20 cellular contexts compared by ENCODE assay signal in genomic region chr2:106117882-106118684, GRCh38.
DNase-seq lines count a peak whose midpoint lies in the region; ATAC-seq and TF ChIP-seq lines count a peak whose summit lies in the region.
"Had no signal": no experiment of that assay in that cellular context is flagged by ENCODE, and none has a peak within 500 bp of the region (broad histone marks: within the 10 kb centered on the region; RNA-seq: fewer than 3 reads in every experiment).

No MANE protein-coding gene starts in this region.

- no peak for TF ChIP-seq CTCF in WTC11 (IDR thresholded peaks at IDR 0.05)
- TF ChIP-seq CTCF in stomach (IDR thresholded peaks at IDR 0.05): no peak
- TF ChIP-seq CTCF in mesothelial cell of epicardium (IDR thresholded peaks at IDR 0.05; ENCODE audit: unreplicated experiment): no peak

- WGBS in stomach, 5 donors: 53 to 70% (median 60%) methylated on average over 8 to 9 of the region's 9 CpGs

- peaks cover 7 to 61% (median 38%) of the 10 kb centered on the region in 4 donors for H3K36me3 ChIP-seq in stomach
- H3K36me3 ChIP-seq: vagina had no signal

- no peak overlapping the region for H3K4me3 ChIP-seq in stomach
- H3K4me3 ChIP-seq: vagina had no signal

- no peaks in the 10 kb centered on the region for H3K36me3 Mint-ChIP-seq in activated naive CD8-positive, alpha-beta T cell
- peaks cover 6% of the 10 kb centered on the region for H3K36me3 Mint-ChIP-seq in activated naive CD8-positive, alpha-beta T cell treated with anti-CD3 and anti-CD28 coated beads for 36 hours
- H3K36me3 Mint-ChIP-seq in WTC11 (peaks cover 17% of the 10 kb centered on the region; the same call in 1 of the 2 replicates), mesothelial cell of epicardium (peaks cover 6% of the 10 kb centered on the region)

- peak overlapping the region; percentile 28 for H3K27ac Mint-ChIP-seq in activated naive CD8-positive, alpha-beta T cell
- H3K27ac Mint-ChIP-seq in activated naive CD8-positive, alpha-beta T cell treated with anti-CD3 and anti-CD28 coated beads for 36 hours: no peak overlapping the region
- H3K27ac Mint-ChIP-seq in WTC11: no peak overlapping the region
- H3K27ac Mint-ChIP-seq in mesothelial cell of epicardium: no peak overlapping the region
- H3K27ac Mint-ChIP-seq: activated B cell treated with CpG ODN at 0.5 μM for 24 hours; activated naive CD4-positive, alpha-beta T cell treated with anti-CD3 and anti-CD28 coated beads, Interleukin-2, amount 10 ng/mL, durations not matched to agents 7 days and 5 days; T-helper 1 cell treated with Interleukin-12 subunit alpha and Interleukin-12 subunit beta and Interleukin-4 antibody, amounts not matched to agents 30 μg/mL and 1 μg/mL, for 36 hours had no signal

- no peak overlapping the region for H3K4me3 Mint-ChIP-seq in activated naive CD8-positive, alpha-beta T cell
- H3K4me3 Mint-ChIP-seq in activated naive CD8-positive, alpha-beta T cell treated with anti-CD3 and anti-CD28 coated beads for 36 hours: no peak overlapping the region
- no peak overlapping the region for H3K4me3 Mint-ChIP-seq in WTC11
- H3K4me3 Mint-ChIP-seq in mesothelial cell of epicardium: no peak overlapping the region
- H3K4me3 Mint-ChIP-seq: activated B cell treated with CpG ODN at 0.5 μM for 24 hours; activated naive CD4-positive, alpha-beta T cell treated with anti-CD3 and anti-CD28 coated beads, Interleukin-2, amount 10 ng/mL, durations not matched to agents 7 days and 5 days; brain; stimulated activated naive CD8-positive, alpha-beta T cell treated with anti-CD3 and anti-CD28 coated beads, Interleukin-15, amount 100 ng/mL, for 72 hours; T-helper 1 cell treated with Interleukin-12 subunit alpha and Interleukin-12 subunit beta and Interleukin-4 antibody, amounts not matched to agents 30 μg/mL and 1 μg/mL, for 36 hours had no signal

- ATAC-seq in WTC11: 0 out of 2 replicates have a peak, but pooled peaks have one; percentile 17
- ATAC-seq: stimulated activated naive CD8-positive, alpha-beta T cell treated with anti-CD3 and anti-CD28 coated beads, Interleukin-15, amount 100 ng/mL, for 72 hours had no signal

- H3K4me1 ChIP-seq in stomach: peaks cover 13 to 30% (median 24%) of the 10 kb centered on the region in 4 donors
- H3K4me1 ChIP-seq: vagina had no signal

- TF ChIP-seq EP300 in stomach (IDR thresholded peaks at IDR 0.05): no peak

- no peak for DNase-seq in activated naive CD8-positive, alpha-beta T cell treated with anti-CD3 and anti-CD28 coated beads for 36 hours
- DNase-seq in WTC11 (ENCODE audit: low spot score) (no peak), kidney tubule cell (ENCODE audit: low spot score) (peak; percentile 84), stomach (peak; percentile 58), NCI-H2081 treated with DMSO at 0.1 percent for 48 hours (lab: John Stamatoyannopoulos, UW) (no peak), mesothelial cell of epicardium (ENCODE audit: low spot score in 2 of 2, unreplicated experiment in 2 of 2) (no peak), NCI-H82 (lab: John Stamatoyannopoulos, UW) (no peak)
- DNase-seq: activated B cell treated with CpG ODN at 0.5 μM for 24 hours; activated naive CD4-positive, alpha-beta T cell treated with anti-CD3 and anti-CD28 coated beads, Interleukin-2, amount 10 ng/mL, durations not matched to agents 7 days and 5 days; COR-L47; hypothalamus; KBM-7; NCI-H1092; NCI-H226; RPMI8226; stimulated activated naive CD8-positive, alpha-beta T cell treated with anti-CD3 and anti-CD28 coated beads, Interleukin-15, amount 100 ng/mL, for 72 hours had no signal

- H3K27me3 ChIP-seq in stomach: no peaks in the 10 kb centered on the region
- H3K27me3 ChIP-seq: vagina had no signal

- TF ChIP-seq POLR2A in stomach (IDR thresholded peaks at IDR 0.05): no peak

- peak overlapping the region in 1 of 5 donors; percentile 17 for H3K27ac ChIP-seq in stomach
- H3K27ac ChIP-seq: vagina had no signal

- H3K9me3 Mint-ChIP-seq in activated naive CD8-positive, alpha-beta T cell (ENCODE audit: low read depth): no peaks in the 10 kb centered on the region
- no peaks in the 10 kb centered on the region for H3K9me3 Mint-ChIP-seq in activated naive CD8-positive, alpha-beta T cell treated with anti-CD3 and anti-CD28 coated beads for 36 hours
- H3K9me3 Mint-ChIP-seq in WTC11: no peaks in the 10 kb centered on the region
- H3K9me3 Mint-ChIP-seq in mesothelial cell of epicardium: no peaks in the 10 kb centered on the region
- H3K9me3 Mint-ChIP-seq: activated B cell treated with CpG ODN at 0.5 μM for 24 hours; activated naive CD4-positive, alpha-beta T cell treated with anti-CD3 and anti-CD28 coated beads, Interleukin-2, amount 10 ng/mL, durations not matched to agents 7 days and 5 days; brain; stimulated activated naive CD8-positive, alpha-beta T cell treated with anti-CD3 and anti-CD28 coated beads, Interleukin-15, amount 100 ng/mL, for 72 hours; T-helper 1 cell treated with Interleukin-12 subunit alpha and Interleukin-12 subunit beta and Interleukin-4 antibody, amounts not matched to agents 30 μg/mL and 1 μg/mL, for 36 hours had no signal

- POLR2A ChIA-PET in WTC11 (lab: Charles Lee): no interaction called here

- H3K27me3 Mint-ChIP-seq in activated naive CD8-positive, alpha-beta T cell: no peaks in the 10 kb centered on the region
- no peaks in the 10 kb centered on the region for H3K27me3 Mint-ChIP-seq in activated naive CD8-positive, alpha-beta T cell treated with anti-CD3 and anti-CD28 coated beads for 36 hours
- H3K27me3 Mint-ChIP-seq in WTC11 (ENCODE audit: low read depth) (no peaks in the 10 kb centered on the region; the same call in 1 of the 2 replicates), mesothelial cell of epicardium (ENCODE audit: low read depth) (no peaks in the 10 kb centered on the region)
- H3K27me3 Mint-ChIP-seq: activated B cell treated with CpG ODN at 0.5 μM for 24 hours; activated naive CD4-positive, alpha-beta T cell treated with anti-CD3 and anti-CD28 coated beads, Interleukin-2, amount 10 ng/mL, durations not matched to agents 7 days and 5 days; stimulated activated naive CD8-positive, alpha-beta T cell treated with anti-CD3 and anti-CD28 coated beads, Interleukin-15, amount 100 ng/mL, for 72 hours had no signal

- no peaks in the 10 kb centered on the region for H3K9me3 ChIP-seq in stomach
- H3K9me3 ChIP-seq: vagina had no signal

- CTCF ChIA-PET in WTC11 (lab: Charles Lee): interaction anchor here (2.0 kb wide), 1 partner anchor 13 kb away, joined by 7 read pairs; no protein-coding TSS in a partner anchor

- intact Hi-C loops in stomach (cut with DNase I; ENCODE audit: low total_unique reads): loop anchor here (10.0 kb wide), 1 partner anchor 77 kb away; the partner anchor contains the start of gene UXS1

- peaks cover 10% of the 10 kb centered on the region for H3K4me1 Mint-ChIP-seq in activated naive CD8-positive, alpha-beta T cell (ENCODE audit: low read depth)
- peaks cover 14% of the 10 kb centered on the region for H3K4me1 Mint-ChIP-seq in activated naive CD8-positive, alpha-beta T cell treated with anti-CD3 and anti-CD28 coated beads for 36 hours
- H3K4me1 Mint-ChIP-seq in WTC11: peaks cover 23% of the 10 kb centered on the region
- no peaks in the 10 kb centered on the region for H3K4me1 Mint-ChIP-seq in mesothelial cell of epicardium
- H3K4me1 Mint-ChIP-seq: activated naive CD4-positive, alpha-beta T cell treated with anti-CD3 and anti-CD28 coated beads, Interleukin-2, amount 10 ng/mL, durations not matched to agents 7 days and 5 days; brain had no signal

TF ChIP-seq in WTC11, 78 proteins besides CTCF, POLR2A, EP300 and RAD21 (continues in another document):
- TF ChIP-seq PREB (CRISPR knock-in tag; IDR thresholded peaks at IDR 0.05; ENCODE audit: borderline replicate concordance): no peak
- no peak for TF ChIP-seq ZNF121 (CRISPR knock-in tag; IDR thresholded peaks at IDR 0.05)
- no peak for TF ChIP-seq TEAD1 (CRISPR knock-in tag; IDR thresholded peaks at IDR 0.05)
- peak; percentile 48; the same call in 1 of the 2 replicates for TF ChIP-seq ZNF423 (CRISPR knock-in tag; IDR thresholded peaks at IDR 0.05)
- no peak for TF ChIP-seq MXD4 (CRISPR knock-in tag; IDR thresholded peaks at IDR 0.05; ENCODE audit: borderline replicate concordance)
- TF ChIP-seq ZNF317 (CRISPR knock-in tag; IDR thresholded peaks at IDR 0.05; ENCODE audit: borderline replicate concordance, low read depth): peak; percentile 62; the same call in 1 of the 2 replicates
- TF ChIP-seq CDX4 (CRISPR knock-in tag; IDR thresholded peaks at IDR 0.05; ENCODE audit: borderline replicate concordance): no peak
- no peak for TF ChIP-seq GABPB1 (CRISPR knock-in tag; IDR thresholded peaks at IDR 0.05)

Comparison
In these comparisons a context has a peak if more than half of its experiments do, and no peak if none do; other contexts are left out.
1. DNase-seq: peak in kidney tubule cell (single experiment) and stomach (single experiment); none in activated naive CD8-positive, alpha-beta T cell treated with anti-CD3 and anti-CD28 coated beads for 36 hours (single experiment), WTC11 (single experiment), NCI-H2081 treated with DMSO at 0.1 percent for 48 hours (single experiment), mesothelial cell of epicardium (0 of 2) and NCI-H82 (single experiment).